In genomic region chr7:30782690-30783089, GRCh38 we compare ENCODE assay signal across 11 cellular contexts. TPM values are rescaled to one million over a fixed set of nuclear protein-coding genes. Genes with fewer than 3 reads are reported as not detected.
"Had no signal": no experiment of that assay in that cellular context is flagged by ENCODE, and none has a peak within 500 bp of the region (broad histone marks: within the 10 kb centered on the region; RNA-seq: fewer than 3 reads in every experiment).

No MANE protein-coding gene starts in this region.

- H3K9ac ChIP-seq: GM23248 had no signal

- H3K27ac ChIP-seq: GM23248 had no signal

- H3K4me2 ChIP-seq: GM23338 had no signal

- FAIRE-seq: H1, H54 had no signal

- ATAC-seq: GM23338, HCT116 had no signal

- DNase-seq: GM23248, GOT3, H7, H9, HCEC 1CT, HFFc6 had no signal

- H3K9me3 ChIP-seq: HAP-1 had no signal

- H3K4me1 ChIP-seq: HAP-1 had no signal

- H2AFZ ChIP-seq: GM23248, GM23338 had no signal

- H3K4me3 ChIP-seq: GM23248, GM23338, HAP-1 had no signal

RNA-seq across cellular contexts. Expression of gene INMT, which starts 30.8 kb away (rescaled TPM):
- total RNA-seq: GM23248, HFFc6 had no signal
